1 cellular context compared by ENCODE assay signal in the genomic region with DNA sequence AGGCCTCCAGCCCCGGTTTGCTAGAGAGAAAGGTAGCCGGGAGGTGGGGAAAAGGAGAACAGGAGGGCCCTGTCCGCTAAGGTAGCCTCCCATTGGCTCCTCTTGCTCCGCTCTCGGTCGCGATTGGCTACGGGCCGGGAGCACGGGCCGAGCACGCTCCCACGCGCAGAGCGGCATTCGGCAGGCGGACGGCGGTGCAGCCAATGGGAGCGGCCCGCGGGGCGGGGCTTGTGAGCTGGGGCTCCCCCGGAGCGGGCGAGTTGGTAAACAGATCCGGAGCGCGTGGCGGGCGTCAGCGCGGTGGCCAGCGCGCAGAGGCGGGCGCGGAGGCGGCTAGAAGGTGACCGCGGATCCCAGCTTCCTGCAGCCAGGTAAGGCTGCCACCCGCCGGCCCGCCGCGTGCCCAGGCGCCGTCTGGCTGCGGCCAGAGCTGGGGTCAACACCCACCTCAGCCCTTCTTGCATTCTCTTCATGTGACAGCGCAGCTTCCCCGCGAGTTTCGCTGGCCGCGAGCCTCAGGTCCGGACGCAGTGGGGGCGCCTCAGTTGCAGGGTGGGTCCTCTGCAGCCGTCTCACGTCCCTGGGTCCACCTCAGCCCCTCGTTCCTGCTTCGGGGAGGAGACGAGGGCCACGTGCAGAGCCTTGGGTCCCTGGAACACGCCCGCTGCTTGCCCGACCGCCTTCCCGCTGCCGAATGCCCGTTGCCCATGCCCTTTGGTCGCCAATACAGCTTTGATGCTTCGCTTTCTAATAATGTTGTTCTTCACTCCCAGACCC.
A peak's percentile ranks its signal among the peaks of the same experiment; 100 is the strongest.
TF ChIP-seq lines count a peak whose summit lies in the region.

TSS of gene COQ8A (plus strand) at position 266 of the 777 bp plus-strand sequence. CDS start 21,092 bp downstream, outside the sequence.

TF ChIP-seq in HepG2, 621 proteins besides CTCF, POLR2A, EP300 and RAD21 (continued from another document and continues in another):
- TF ChIP-seq, protein P1, sequence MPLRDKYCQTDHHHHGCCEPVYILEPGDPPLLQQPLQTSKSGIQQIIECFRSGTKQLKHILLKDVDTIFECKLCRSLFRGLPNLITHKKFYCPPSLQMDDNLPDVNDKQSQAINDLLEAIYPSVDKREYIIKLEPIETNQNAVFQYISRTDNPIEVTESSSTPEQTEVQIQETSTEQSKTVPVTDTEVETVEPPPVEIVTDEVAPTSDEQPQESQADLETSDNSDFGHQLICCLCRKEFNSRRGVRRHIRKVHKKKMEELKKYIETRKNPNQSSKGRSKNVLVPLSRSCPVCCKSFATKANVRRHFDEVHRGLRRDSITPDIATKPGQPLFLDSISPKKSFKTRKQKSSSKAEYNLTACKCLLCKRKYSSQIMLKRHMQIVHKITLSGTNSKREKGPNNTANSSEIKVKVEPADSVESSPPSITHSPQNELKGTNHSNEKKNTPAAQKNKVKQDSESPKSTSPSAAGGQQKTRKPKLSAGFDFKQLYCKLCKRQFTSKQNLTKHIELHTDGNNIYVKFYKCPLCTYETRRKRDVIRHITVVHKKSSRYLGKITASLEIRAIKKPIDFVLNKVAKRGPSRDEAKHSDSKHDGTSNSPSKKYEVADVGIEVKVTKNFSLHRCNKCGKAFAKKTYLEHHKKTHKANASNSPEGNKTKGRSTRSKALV (CRISPR knock-in tag; IDR thresholded peaks at IDR 0.05): no peak; the same call in 1 of the 2 replicates
- TF ChIP-seq ZNF101 (CRISPR knock-in tag; IDR thresholded peaks at IDR 0.05; ENCODE audit: borderline replicate concordance, low read depth): peak; percentile 32; the same call in 1 of the 2 replicates
- TF ChIP-seq PREB (CRISPR knock-in tag; IDR thresholded peaks at IDR 0.05): 0 out of 2 replicates have a peak, but pooled peaks have one; percentile 42
- TF ChIP-seq ZSCAN30 (CRISPR knock-in tag; IDR thresholded peaks at IDR 0.05): 0 out of 2 replicates have a peak, but pooled peaks have one; percentile 9
- peak; percentile 77; the same call in 1 of the 2 replicates for TF ChIP-seq ZBTB7A (CRISPR knock-in tag; IDR thresholded peaks at IDR 0.05)
- TF ChIP-seq ISL2 (CRISPR knock-in tag; IDR thresholded peaks at IDR 0.05): 0 out of 2 replicates have a peak, but pooled peaks have one; percentile 41
- no peak for TF ChIP-seq SNAI1 (CRISPR knock-in tag; IDR thresholded peaks at IDR 0.05; ENCODE audit: borderline replicate concordance)
- no peak for TF ChIP-seq ZNF256 (CRISPR knock-in tag; conservative IDR thresholded peaks at IDR 0.05)
- TF ChIP-seq TBX3 (IDR thresholded peaks at IDR 0.05; ENCODE audit: borderline replicate concordance): no peak
- no peak for TF ChIP-seq TRIM24 (CRISPR knock-in tag; IDR thresholded peaks at IDR 0.05)
- no peak for TF ChIP-seq ZNF124 (CRISPR knock-in tag; IDR thresholded peaks at IDR 0.05)
- no peak for TF ChIP-seq ZNF12 (CRISPR knock-in tag; IDR thresholded peaks at IDR 0.05)
- peak; percentile 62; the same call in 1 of the 2 replicates for TF ChIP-seq ZNF776 (CRISPR knock-in tag; IDR thresholded peaks at IDR 0.05)
- TF ChIP-seq, protein P2, sequence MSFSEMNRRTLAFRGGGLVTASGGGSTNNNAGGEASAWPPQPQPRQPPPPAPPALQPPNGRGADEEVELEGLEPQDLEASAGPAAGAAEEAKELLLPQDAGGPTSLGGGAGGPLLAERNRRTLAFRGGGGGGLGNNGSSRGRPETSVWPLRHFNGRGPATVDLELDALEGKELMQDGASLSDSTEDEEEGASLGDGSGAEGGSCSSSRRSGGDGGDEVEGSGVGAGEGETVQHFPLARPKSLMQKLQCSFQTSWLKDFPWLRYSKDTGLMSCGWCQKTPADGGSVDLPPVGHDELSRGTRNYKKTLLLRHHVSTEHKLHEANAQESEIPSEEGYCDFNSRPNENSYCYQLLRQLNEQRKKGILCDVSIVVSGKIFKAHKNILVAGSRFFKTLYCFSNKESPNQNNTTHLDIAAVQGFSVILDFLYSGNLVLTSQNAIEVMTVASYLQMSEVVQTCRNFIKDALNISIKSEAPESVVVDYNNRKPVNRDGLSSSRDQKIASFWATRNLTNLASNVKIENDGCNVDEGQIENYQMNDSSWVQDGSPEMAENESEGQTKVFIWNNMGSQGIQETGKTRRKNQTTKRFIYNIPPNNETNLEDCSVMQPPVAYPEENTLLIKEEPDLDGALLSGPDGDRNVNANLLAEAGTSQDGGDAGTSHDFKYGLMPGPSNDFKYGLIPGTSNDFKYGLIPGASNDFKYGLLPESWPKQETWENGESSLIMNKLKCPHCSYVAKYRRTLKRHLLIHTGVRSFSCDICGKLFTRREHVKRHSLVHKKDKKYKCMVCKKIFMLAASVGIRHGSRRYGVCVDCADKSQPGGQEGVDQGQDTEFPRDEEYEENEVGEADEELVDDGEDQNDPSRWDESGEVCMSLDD (CRISPR knock-in tag; IDR thresholded peaks at IDR 0.05; ENCODE audit: borderline replicate concordance): no peak
- no peak; the same call in 1 of the 2 replicates for TF ChIP-seq ZNF501 (CRISPR knock-in tag; IDR thresholded peaks at IDR 0.05)
- TF ChIP-seq, protein P3, sequence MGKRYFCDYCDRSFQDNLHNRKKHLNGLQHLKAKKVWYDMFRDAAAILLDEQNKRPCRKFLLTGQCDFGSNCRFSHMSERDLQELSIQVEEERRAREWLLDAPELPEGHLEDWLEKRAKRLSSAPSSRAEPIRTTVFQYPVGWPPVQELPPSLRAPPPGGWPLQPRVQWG (CRISPR knock-in tag; IDR thresholded peaks at IDR 0.05; ENCODE audit: borderline replicate concordance, low read depth): no peak
- TF ChIP-seq SMC3 (IDR thresholded peaks at IDR 0.05; ENCODE audit: low read length): no peak
- peak; percentile 19; the same call in 1 of the 2 replicates for TF ChIP-seq ZNF253 (CRISPR knock-in tag; IDR thresholded peaks at IDR 0.05; ENCODE audit: borderline replicate concordance)
- TF ChIP-seq BCLAF1 (IDR thresholded peaks at IDR 0.05): no peak
- TF ChIP-seq, protein P4, sequence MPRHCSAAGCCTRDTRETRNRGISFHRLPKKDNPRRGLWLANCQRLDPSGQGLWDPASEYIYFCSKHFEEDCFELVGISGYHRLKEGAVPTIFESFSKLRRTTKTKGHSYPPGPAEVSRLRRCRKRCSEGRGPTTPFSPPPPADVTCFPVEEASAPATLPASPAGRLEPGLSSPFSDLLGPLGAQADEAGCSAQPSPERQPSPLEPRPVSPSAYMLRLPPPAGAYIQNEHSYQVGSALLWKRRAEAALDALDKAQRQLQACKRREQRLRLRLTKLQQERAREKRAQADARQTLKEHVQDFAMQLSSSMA (CRISPR knock-in tag; IDR thresholded peaks at IDR 0.05): 0 out of 2 replicates have a peak, but pooled peaks have one; percentile 64
- no peak for TF ChIP-seq NFATC3 (CRISPR knock-in tag; IDR thresholded peaks at IDR 0.05)
- TF ChIP-seq IKZF1 (IDR thresholded peaks at IDR 0.05): no peak
- TF ChIP-seq KDM2A (CRISPR knock-in tag; IDR thresholded peaks at IDR 0.05; ENCODE audit: borderline replicate concordance, low read depth): peak; percentile 36; the same call in 1 of the 2 replicates
- no peak for TF ChIP-seq TSC22D2 (CRISPR knock-in tag; IDR thresholded peaks at IDR 0.05; ENCODE audit: borderline replicate concordance)
- TF ChIP-seq ZNF629 (CRISPR knock-in tag; conservative IDR thresholded peaks at IDR 0.05): no peak
- peak; percentile 34 for TF ChIP-seq CBX1 (IDR thresholded peaks at IDR 0.05; ENCODE audit: low read depth)
- 0 out of 2 replicates have a peak, but pooled peaks have one; percentile 22 for TF ChIP-seq ZBTB14 (CRISPR knock-in tag; IDR thresholded peaks at IDR 0.05)
- peak; percentile 84 for TF ChIP-seq ZMYM4 (CRISPR knock-in tag; IDR thresholded peaks at IDR 0.05)
- TF ChIP-seq RXRB (CRISPR knock-in tag; IDR thresholded peaks at IDR 0.05; ENCODE audit: borderline replicate concordance): no peak
- TF ChIP-seq POLR2G (IDR thresholded peaks at IDR 0.05; ENCODE audit: low read depth, low read length): peak; percentile 56
- TF ChIP-seq IRF2 (CRISPR knock-in tag; IDR thresholded peaks at IDR 0.05): no peak; the same call in none of the 2 replicates
- no peak for TF ChIP-seq MLLT10 (CRISPR knock-in tag; IDR thresholded peaks at IDR 0.05)
- TF ChIP-seq, protein P5, sequence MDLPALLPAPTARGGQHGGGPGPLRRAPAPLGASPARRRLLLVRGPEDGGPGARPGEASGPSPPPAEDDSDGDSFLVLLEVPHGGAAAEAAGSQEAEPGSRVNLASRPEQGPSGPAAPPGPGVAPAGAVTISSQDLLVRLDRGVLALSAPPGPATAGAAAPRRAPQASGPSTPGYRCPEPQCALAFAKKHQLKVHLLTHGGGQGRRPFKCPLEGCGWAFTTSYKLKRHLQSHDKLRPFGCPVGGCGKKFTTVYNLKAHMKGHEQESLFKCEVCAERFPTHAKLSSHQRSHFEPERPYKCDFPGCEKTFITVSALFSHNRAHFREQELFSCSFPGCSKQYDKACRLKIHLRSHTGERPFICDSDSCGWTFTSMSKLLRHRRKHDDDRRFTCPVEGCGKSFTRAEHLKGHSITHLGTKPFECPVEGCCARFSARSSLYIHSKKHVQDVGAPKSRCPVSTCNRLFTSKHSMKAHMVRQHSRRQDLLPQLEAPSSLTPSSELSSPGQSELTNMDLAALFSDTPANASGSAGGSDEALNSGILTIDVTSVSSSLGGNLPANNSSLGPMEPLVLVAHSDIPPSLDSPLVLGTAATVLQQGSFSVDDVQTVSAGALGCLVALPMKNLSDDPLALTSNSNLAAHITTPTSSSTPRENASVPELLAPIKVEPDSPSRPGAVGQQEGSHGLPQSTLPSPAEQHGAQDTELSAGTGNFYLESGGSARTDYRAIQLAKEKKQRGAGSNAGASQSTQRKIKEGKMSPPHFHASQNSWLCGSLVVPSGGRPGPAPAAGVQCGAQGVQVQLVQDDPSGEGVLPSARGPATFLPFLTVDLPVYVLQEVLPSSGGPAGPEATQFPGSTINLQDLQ (CRISPR knock-in tag; IDR thresholded peaks at IDR 0.05): 0 out of 2 replicates have a peak, but pooled peaks have one; percentile 60
- TF ChIP-seq, protein P6, sequence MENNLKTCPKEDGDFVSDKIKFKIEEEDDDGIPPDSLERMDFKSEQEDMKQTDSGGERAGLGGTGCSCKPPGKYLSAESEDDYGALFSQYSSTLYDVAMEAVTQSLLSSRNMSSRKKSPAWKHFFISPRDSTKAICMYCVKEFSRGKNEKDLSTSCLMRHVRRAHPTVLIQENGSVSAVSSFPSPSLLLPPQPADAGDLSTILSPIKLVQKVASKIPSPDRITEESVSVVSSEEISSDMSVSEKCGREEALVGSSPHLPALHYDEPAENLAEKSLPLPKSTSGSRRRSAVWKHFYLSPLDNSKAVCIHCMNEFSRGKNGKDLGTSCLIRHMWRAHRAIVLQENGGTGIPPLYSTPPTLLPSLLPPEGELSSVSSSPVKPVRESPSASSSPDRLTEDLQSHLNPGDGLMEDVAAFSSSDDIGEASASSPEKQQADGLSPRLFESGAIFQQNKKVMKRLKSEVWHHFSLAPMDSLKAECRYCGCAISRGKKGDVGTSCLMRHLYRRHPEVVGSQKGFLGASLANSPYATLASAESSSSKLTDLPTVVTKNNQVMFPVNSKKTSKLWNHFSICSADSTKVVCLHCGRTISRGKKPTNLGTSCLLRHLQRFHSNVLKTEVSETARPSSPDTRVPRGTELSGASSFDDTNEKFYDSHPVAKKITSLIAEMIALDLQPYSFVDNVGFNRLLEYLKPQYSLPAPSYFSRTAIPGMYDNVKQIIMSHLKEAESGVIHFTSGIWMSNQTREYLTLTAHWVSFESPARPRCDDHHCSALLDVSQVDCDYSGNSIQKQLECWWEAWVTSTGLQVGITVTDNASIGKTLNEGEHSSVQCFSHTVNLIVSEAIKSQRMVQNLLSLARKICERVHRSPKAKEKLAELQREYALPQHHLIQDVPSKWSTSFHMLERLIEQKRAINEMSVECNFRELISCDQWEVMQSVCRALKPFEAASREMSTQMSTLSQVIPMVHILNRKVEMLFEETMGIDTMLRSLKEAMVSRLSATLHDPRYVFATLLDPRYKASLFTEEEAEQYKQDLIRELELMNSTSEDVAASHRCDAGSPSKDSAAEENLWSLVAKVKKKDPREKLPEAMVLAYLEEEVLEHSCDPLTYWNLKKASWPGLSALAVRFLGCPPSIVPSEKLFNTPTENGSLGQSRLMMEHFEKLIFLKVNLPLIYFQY (CRISPR knock-in tag; IDR thresholded peaks at IDR 0.05; ENCODE audit: borderline replicate concordance): no peak
- TF ChIP-seq, protein P7, sequence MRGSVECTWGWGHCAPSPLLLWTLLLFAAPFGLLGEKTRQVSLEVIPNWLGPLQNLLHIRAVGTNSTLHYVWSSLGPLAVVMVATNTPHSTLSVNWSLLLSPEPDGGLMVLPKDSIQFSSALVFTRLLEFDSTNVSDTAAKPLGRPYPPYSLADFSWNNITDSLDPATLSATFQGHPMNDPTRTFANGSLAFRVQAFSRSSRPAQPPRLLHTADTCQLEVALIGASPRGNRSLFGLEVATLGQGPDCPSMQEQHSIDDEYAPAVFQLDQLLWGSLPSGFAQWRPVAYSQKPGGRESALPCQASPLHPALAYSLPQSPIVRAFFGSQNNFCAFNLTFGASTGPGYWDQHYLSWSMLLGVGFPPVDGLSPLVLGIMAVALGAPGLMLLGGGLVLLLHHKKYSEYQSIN (CRISPR knock-in tag; IDR thresholded peaks at IDR 0.05; ENCODE audit: borderline replicate concordance): 0 out of 2 replicates have a peak, but pooled peaks have one; percentile 59
- TF ChIP-seq ZKSCAN5 (CRISPR knock-in tag; IDR thresholded peaks at IDR 0.05): no peak
